ENCODE assay signal across 1 cellular context in the genomic region with DNA sequence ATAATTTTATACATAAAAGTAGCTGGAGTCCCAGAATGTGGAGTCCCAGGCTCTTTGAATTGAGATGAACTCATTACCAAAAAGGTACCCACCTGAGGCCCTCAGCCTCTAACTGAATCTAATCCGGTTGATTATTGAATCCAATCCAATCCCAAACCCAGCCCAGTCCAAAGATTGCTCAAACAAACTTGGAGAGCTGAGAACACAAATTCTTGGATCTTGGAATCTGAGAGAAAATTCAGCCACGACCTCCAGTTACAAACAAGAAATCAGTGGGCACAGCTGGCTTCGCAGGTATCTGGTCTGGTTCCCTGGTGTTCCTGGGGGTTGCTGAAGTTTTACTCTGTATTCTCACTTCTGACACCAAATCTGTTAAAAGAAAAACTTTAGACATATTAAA.
TF ChIP-seq lines count a peak whose summit lies in the region.

No MANE protein-coding gene starts in this region.

TF ChIP-seq in WTC11, 78 proteins besides CTCF, POLR2A, EP300 and RAD21 (continued from another document):
- TF ChIP-seq, protein P1, sequence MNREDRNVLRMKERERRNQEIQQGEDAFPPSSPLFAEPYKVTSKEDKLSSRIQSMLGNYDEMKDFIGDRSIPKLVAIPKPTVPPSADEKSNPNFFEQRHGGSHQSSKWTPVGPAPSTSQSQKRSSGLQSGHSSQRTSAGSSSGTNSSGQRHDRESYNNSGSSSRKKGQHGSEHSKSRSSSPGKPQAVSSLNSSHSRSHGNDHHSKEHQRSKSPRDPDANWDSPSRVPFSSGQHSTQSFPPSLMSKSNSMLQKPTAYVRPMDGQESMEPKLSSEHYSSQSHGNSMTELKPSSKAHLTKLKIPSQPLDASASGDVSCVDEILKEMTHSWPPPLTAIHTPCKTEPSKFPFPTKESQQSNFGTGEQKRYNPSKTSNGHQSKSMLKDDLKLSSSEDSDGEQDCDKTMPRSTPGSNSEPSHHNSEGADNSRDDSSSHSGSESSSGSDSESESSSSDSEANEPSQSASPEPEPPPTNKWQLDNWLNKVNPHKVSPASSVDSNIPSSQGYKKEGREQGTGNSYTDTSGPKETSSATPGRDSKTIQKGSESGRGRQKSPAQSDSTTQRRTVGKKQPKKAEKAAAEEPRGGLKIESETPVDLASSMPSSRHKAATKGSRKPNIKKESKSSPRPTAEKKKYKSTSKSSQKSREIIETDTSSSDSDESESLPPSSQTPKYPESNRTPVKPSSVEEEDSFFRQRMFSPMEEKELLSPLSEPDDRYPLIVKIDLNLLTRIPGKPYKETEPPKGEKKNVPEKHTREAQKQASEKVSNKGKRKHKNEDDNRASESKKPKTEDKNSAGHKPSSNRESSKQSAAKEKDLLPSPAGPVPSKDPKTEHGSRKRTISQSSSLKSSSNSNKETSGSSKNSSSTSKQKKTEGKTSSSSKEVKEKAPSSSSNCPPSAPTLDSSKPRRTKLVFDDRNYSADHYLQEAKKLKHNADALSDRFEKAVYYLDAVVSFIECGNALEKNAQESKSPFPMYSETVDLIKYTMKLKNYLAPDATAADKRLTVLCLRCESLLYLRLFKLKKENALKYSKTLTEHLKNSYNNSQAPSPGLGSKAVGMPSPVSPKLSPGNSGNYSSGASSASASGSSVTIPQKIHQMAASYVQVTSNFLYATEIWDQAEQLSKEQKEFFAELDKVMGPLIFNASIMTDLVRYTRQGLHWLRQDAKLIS (CRISPR knock-in tag; IDR thresholded peaks at IDR 0.05; ENCODE audit: borderline replicate concordance) = no peak
- no peak for TF ChIP-seq OVOL2 (CRISPR knock-in tag; IDR thresholded peaks at IDR 0.05; ENCODE audit: borderline replicate concordance)
- TF ChIP-seq TEAD4 (CRISPR knock-in tag; IDR thresholded peaks at IDR 0.05) = no peak
- TF ChIP-seq, protein P2, sequence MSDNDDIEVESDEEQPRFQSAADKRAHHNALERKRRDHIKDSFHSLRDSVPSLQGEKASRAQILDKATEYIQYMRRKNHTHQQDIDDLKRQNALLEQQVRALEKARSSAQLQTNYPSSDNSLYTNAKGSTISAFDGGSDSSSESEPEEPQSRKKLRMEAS (CRISPR knock-in tag; IDR thresholded peaks at IDR 0.05) = no peak
- no peak for TF ChIP-seq SP1 (CRISPR knock-in tag; conservative IDR thresholded peaks at IDR 0.05)
- TF ChIP-seq HMGA2 (CRISPR knock-in tag; IDR thresholded peaks at IDR 0.05) = no peak
- no peak for TF ChIP-seq IRF2 (CRISPR knock-in tag; IDR thresholded peaks at IDR 0.05; ENCODE audit: borderline replicate concordance, low read depth)
- no peak for TF ChIP-seq ZNF219 (CRISPR knock-in tag; IDR thresholded peaks at IDR 0.05; ENCODE audit: borderline replicate concordance)
- TF ChIP-seq, protein P3, sequence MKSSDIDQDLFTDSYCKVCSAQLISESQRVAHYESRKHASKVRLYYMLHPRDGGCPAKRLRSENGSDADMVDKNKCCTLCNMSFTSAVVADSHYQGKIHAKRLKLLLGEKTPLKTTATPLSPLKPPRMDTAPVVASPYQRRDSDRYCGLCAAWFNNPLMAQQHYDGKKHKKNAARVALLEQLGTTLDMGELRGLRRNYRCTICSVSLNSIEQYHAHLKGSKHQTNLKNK (CRISPR knock-in tag; IDR thresholded peaks at IDR 0.05) = no peak
